In the genomic region with DNA sequence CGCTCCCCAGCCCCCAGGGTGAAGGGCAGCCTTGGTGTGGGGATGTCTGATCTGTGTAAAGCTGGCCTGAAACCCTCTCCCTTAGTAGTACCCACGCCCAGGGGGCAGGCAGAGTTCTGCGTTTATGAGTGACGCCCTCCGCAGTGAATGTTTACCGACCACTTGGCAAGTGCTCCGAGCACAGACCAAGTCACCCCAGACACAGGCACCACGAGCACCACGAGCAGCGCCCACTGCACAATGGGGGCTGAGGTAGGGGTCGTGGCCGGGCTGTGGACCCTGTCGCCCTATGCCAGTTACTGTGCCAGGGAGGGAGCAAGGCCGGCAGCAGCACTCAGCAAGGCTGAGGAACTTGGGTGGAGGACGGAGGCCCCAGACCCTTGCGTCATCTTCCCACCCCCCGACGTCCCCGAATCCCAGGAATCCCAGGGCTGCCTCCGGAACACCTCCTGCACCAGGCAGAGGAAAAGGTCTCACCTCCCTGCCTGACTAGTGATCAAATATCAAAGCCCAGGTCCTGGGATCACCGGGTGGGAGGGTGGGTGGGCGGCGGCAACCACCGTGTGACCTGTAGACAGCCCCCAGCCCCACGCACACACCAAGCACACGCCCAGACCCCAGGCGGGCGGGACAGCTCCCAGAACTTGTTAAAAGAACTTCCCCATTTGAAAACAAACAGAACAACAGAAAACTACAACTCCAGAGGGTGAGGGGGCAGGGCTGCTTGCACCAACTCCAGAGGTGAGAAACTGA, we compare ENCODE assay signal across 11 cellular contexts. TPM values are rescaled to one million over a fixed set of nuclear protein-coding genes. Genes with fewer than 3 reads are reported as not detected.
DNase-seq lines count a peak whose midpoint lies in the region; ATAC-seq and TF ChIP-seq lines count a peak whose summit lies in the region.
"Had no signal": no experiment of that assay in that cellular context is flagged by ENCODE, and none has a peak within 500 bp of the region (broad histone marks: within the 10 kb centered on the region; RNA-seq: fewer than 3 reads in every experiment).

No MANE protein-coding gene starts in this region.

- WGBS in heart right ventricle, 2 donors: 74 to 77% methylated on average over 28 of the region's 28 CpGs
- WGBS in sigmoid colon, 2 donors: 82 to 85% methylated on average over 28 of the region's 28 CpGs

- DNase-seq in BJ (ENCODE audit: low read depth): no peak
- no peak for DNase-seq in SJSA1 (ENCODE audit: low read depth in 1 of 2, low spot score in 2 of 2)
- peak in 1 of 2 donors; percentile 16 for DNase-seq in heart right ventricle
- no peak for DNase-seq in sigmoid colon
- no peak for DNase-seq in CD8-positive, alpha-beta memory T cell
- no peak for DNase-seq in MV-4-11 (lab: John Stamatoyannopoulos, UW)
- no peak for DNase-seq in Karpas-422
- DNase-seq: CD4-positive, CD25-positive, alpha-beta regulatory T cell; KG1; natural killer cell had no signal

- intact Hi-C loops in heart right ventricle (cut with DNase I) (no loop called here), sigmoid colon (cut with DNase I) (no loop called here)

- no peaks in the 10 kb centered on the region for H3K79me2 ChIP-seq in Karpas-422 (ENCODE audit: low read length)

- H2AFZ ChIP-seq in Karpas-422 (ENCODE audit: low read length): no peak overlapping the region

- H3K36me3 ChIP-seq in BJ (ENCODE audit: control insufficient read depth, insufficient read depth, low read length): peaks cover 46% of the 10 kb centered on the region
- peaks cover 64% of the 10 kb centered on the region for H3K36me3 ChIP-seq in SJSA1
- H3K36me3 ChIP-seq in heart right ventricle: peaks cover 0 to 36% (median under 1%) of the 10 kb centered on the region in 9 donors
- peaks cover 0 to 15% (median 3%) of the 10 kb centered on the region in 4 donors for H3K36me3 ChIP-seq in sigmoid colon
- H3K36me3 ChIP-seq in CD8-positive, alpha-beta memory T cell (ENCODE audit: insufficient read depth, low read length): peaks cover 5% of the 10 kb centered on the region
- no peaks in the 10 kb centered on the region; the same call in 1 of the 2 replicates for H3K36me3 ChIP-seq in Karpas-422 (ENCODE audit: insufficient read depth, low read length)

- H3K36me3 Mint-ChIP-seq in CD8-positive, alpha-beta memory T cell: peaks cover 0 to 39% (median 0%) of the 10 kb centered on the region in 3 donors
- H3K36me3 Mint-ChIP-seq: CD4-positive, CD25-positive, alpha-beta regulatory T cell; natural killer cell had no signal

- H3K4me3 ChIP-seq in BJ (ENCODE audit: low read depth, low read length) (peak overlapping the region; percentile 37), SJSA1 (no peak overlapping the region), heart right ventricle (peak overlapping the region in 4 of 10 donors; percentile 4 to 69 (median 48)), sigmoid colon (no peak overlapping the region), Karpas-422 (ENCODE audit: low read length) (no peak overlapping the region)
- H3K4me3 ChIP-seq in CD8-positive, alpha-beta memory T cell (ENCODE audit: low read length): no peak overlapping the region

- peaks cover 11 to 64% (median 17%) of the 10 kb centered on the region in 3 donors for H3K4me1 Mint-ChIP-seq in CD8-positive, alpha-beta memory T cell

- H3K4me2 ChIP-seq in Karpas-422 (ENCODE audit: low read depth, low read length, poor library complexity, severe bottlenecking): no peak overlapping the region

- no peaks in the 10 kb centered on the region for H3K9me2 ChIP-seq in Karpas-422 (replicated peaks; ENCODE audit: insufficient read depth, low read length)

- H3K27ac Mint-ChIP-seq in CD8-positive, alpha-beta memory T cell: peak overlapping the region in 1 of 8 donors; percentile 91
- H3K27ac Mint-ChIP-seq: CD4-positive, CD25-positive, alpha-beta regulatory T cell had no signal

- H3K4me3 Mint-ChIP-seq in CD8-positive, alpha-beta memory T cell: peak overlapping the region in 1 of 7 donors; percentile 83
- H3K4me3 Mint-ChIP-seq: CD4-positive, CD25-positive, alpha-beta regulatory T cell had no signal

- no peaks in the 10 kb centered on the region for H3K9me3 Mint-ChIP-seq in CD8-positive, alpha-beta memory T cell
- H3K9me3 Mint-ChIP-seq: natural killer cell had no signal

- H3K27me3 Mint-ChIP-seq in CD8-positive, alpha-beta memory T cell: no peaks in the 10 kb centered on the region
- H3K27me3 Mint-ChIP-seq: CD4-positive, CD25-positive, alpha-beta regulatory T cell had no signal

- H3K27me3 ChIP-seq in BJ (ENCODE audit: control insufficient read depth, insufficient read depth, low read length) (no peaks in the 10 kb centered on the region), SJSA1 (replicated peaks) (no peaks in the 10 kb centered on the region), heart right ventricle (no peaks in the 10 kb centered on the region), sigmoid colon (no peaks in the 10 kb centered on the region), Karpas-422 (ENCODE audit: low read length) (no peaks in the 10 kb centered on the region)
- H3K27me3 ChIP-seq in CD8-positive, alpha-beta memory T cell (ENCODE audit: insufficient read depth, low read length, poor library complexity, severe bottlenecking): no peaks in the 10 kb centered on the region

- H3K9me3 ChIP-seq in SJSA1 (replicated peaks) (no peaks in the 10 kb centered on the region), heart right ventricle (no peaks in the 10 kb centered on the region), sigmoid colon (no peaks in the 10 kb centered on the region), Karpas-422 (ENCODE audit: low read length) (no peaks in the 10 kb centered on the region)
- no peaks in the 10 kb centered on the region for H3K9me3 ChIP-seq in CD8-positive, alpha-beta memory T cell (ENCODE audit: low read length)

- H3K27ac ChIP-seq in SJSA1: peak overlapping the region; percentile 80; the same call in 1 of the 2 replicates
- peak overlapping the region in 9 of 10 donors; percentile 11 to 88 (median 82) for H3K27ac ChIP-seq in heart right ventricle
- H3K27ac ChIP-seq in sigmoid colon: peak overlapping the region; percentile 82 to 97 (median 90)
- no peak overlapping the region for H3K27ac ChIP-seq in CD8-positive, alpha-beta memory T cell (ENCODE audit: low read depth, low read length)
- H3K27ac ChIP-seq in Karpas-422 (ENCODE audit: low read length): no peak overlapping the region

- ATAC-seq in heart right ventricle (no peak), HG03045 (IDR thresholded peaks at IDR 0.05; ENCODE audit: unreplicated experiment) (no peak)
- ATAC-seq: natural killer cell had no signal

- CTCF ChIA-PET in BJ (lab: Yijun Ruan, JAX): interaction anchor here (0.6 to 8.1 kb wide), 6 partner anchors 15 to 455 kb away, joined by 3 to 48 read pairs (median 4); no protein-coding TSS in a partner anchor
- CTCF ChIA-PET in CD8-positive, alpha-beta memory T cell (lab: Charles Lee): no interaction called here

- H4K20me1 ChIP-seq in Karpas-422 (ENCODE audit: insufficient read depth, low read depth, low read length): peaks cover 53% of the 10 kb centered on the region; the same call in 1 of the 2 replicates

- no peak for TF ChIP-seq EP300 in sigmoid colon (IDR thresholded peaks at IDR 0.05)

- TF ChIP-seq POLR2A in sigmoid colon (IDR thresholded peaks at IDR 0.05): no peak

- POLR2A ChIA-PET in BJ (lab: Charles Lee): interaction anchor here (1.2 kb wide), 1 partner anchor 10 kb away, joined by 3 read pairs; no protein-coding TSS in a partner anchor
- POLR2A ChIA-PET in CD8-positive, alpha-beta memory T cell (lab: Charles Lee): no interaction called here

- no peak overlapping the region for H3K9ac ChIP-seq in Karpas-422 (ENCODE audit: low read length)

- TF ChIP-seq CTCF in BJ (IDR thresholded peaks at IDR 0.05; ENCODE audit: insufficient read depth, low read depth, low read length) (no peak), heart right ventricle (IDR thresholded peaks at IDR 0.05) (no peak), sigmoid colon (IDR thresholded peaks at IDR 0.05) (no peak)

- H3K4me1 ChIP-seq in SJSA1 (replicated peaks) (peaks cover 69% of the 10 kb centered on the region), heart right ventricle (peaks cover 37 to 85% (median 67%) of the 10 kb centered on the region in 9 donors), sigmoid colon (peaks cover 0 to 86% (median 78%) of the 10 kb centered on the region in 4 donors), Karpas-422 (ENCODE audit: low read length) (peaks cover 20% of the 10 kb centered on the region)
- H3K4me1 ChIP-seq in CD8-positive, alpha-beta memory T cell (ENCODE audit: insufficient read depth, low read length): peaks cover 18% of the 10 kb centered on the region

RNA-seq across cellular contexts. Expression of a gene that starts 5.3 kb away (rescaled TPM):
- polyA plus RNA-seq in BJ (2011; rRNA removed) (30.0 and 71.6 TPM in 2 replicates), heart right ventricle (10 to 100 TPM in 1 of 2 donors, 1 to 10 TPM in 1; 7.7 to 27.9 TPM), sigmoid colon (1 to 10 TPM in 2 of 3 donors, under 1 TPM in 1; 0.46 to 4.2 (median 2.4) TPM)
- polyA minus RNA-seq in BJ (2011; rRNA and poly(A)+ RNA removed): 16.3 and 19.6 TPM in 2 replicates
- 85.4 and 93.6 TPM in 2 replicates for total RNA-seq in SJSA1 (2014; rRNA removed; shearing (Covaris generic))
- total RNA-seq in heart right ventricle (10 to 100 TPM in 1 of 10 donors, 1 to 10 TPM in 9; 3.1 to 14.7 (median 5.8) TPM), sigmoid colon (10 to 100 TPM in 1 of 4 donors, 1 to 10 TPM in 3; 7.1 to 10.2 (median 8.3) TPM)
- total RNA-seq in CD8-positive, alpha-beta memory T cell: under 1 TPM in 1 of 2 experiments, not detected in 1; 0.31 TPM
- not detected for polyA plus RNA-seq in CD8-positive, alpha-beta memory T cell
- total RNA-seq in Karpas-422 (2014; rRNA removed; shearing (Covaris generic); ENCODE audit: low replicate concordance): 4.1 and 8.9 TPM in 2 replicates

RNA-seq across cellular contexts. Expression of a gene that starts 25.9 kb away (rescaled TPM):
- 33.1 and 44.2 TPM in 2 replicates for polyA plus RNA-seq in BJ (2011; rRNA removed)
- 2.5 and 7.2 TPM in 2 replicates for polyA minus RNA-seq in BJ (2011; rRNA and poly(A)+ RNA removed)
- total RNA-seq in SJSA1 (2014; rRNA removed; shearing (Covaris generic)): 86.4 and 125 TPM in 2 replicates
- total RNA-seq in heart right ventricle: 10 to 100 TPM; 44.2 to 75.0 (median 55.6) TPM
- polyA plus RNA-seq in heart right ventricle: 100 to 1,000 TPM; 136 to 288 TPM
- 10 to 100 TPM; 36.7 to 52.7 (median 43.6) TPM for total RNA-seq in sigmoid colon
- polyA plus RNA-seq in sigmoid colon: 10 to 100 TPM; 36.0 to 57.0 (median 49.0) TPM
- 10 to 100 TPM; 66.6 to 70.2 TPM for total RNA-seq in CD8-positive, alpha-beta memory T cell
- 38.6 TPM for polyA plus RNA-seq in CD8-positive, alpha-beta memory T cell
- 65.6 and 126 TPM in 2 replicates for total RNA-seq in Karpas-422 (2014; rRNA removed; shearing (Covaris generic); ENCODE audit: low replicate concordance)

RNA-seq across cellular contexts. Expression of a gene that starts 39.4 kb away (rescaled TPM):
- 5.3 and 13.8 TPM in 2 replicates for polyA plus RNA-seq in BJ (2011; rRNA removed)
- 19.5 and 22.6 TPM in 2 replicates for polyA minus RNA-seq in BJ (2011; rRNA and poly(A)+ RNA removed)
- total RNA-seq in SJSA1 (2014; rRNA removed; shearing (Covaris generic)): 18.6 and 26.8 TPM in 2 replicates
- total RNA-seq in heart right ventricle: 10 to 100 TPM in 5 of 10 donors, 1 to 10 TPM in 5; 6.5 to 21.8 (median 10.1) TPM
- 10 to 100 TPM; 11.9 to 17.0 TPM for polyA plus RNA-seq in heart right ventricle
- total RNA-seq in sigmoid colon: 10 to 100 TPM; 10.0 to 34.6 (median 19.1) TPM
- 10 to 100 TPM; 10.8 to 43.4 (median 12.5) TPM for polyA plus RNA-seq in sigmoid colon
- 10 to 100 TPM; 92.0 to 96.3 TPM for total RNA-seq in CD8-positive, alpha-beta memory T cell
- 129 TPM for polyA plus RNA-seq in CD8-positive, alpha-beta memory T cell
- 46.2 and 84.9 TPM in 2 replicates for total RNA-seq in Karpas-422 (2014; rRNA removed; shearing (Covaris generic); ENCODE audit: low replicate concordance)

RNA-seq across cellular contexts. Expression of a gene that starts 48.7 kb away (rescaled TPM):
- polyA plus RNA-seq in BJ (2011; rRNA removed) (35.9 and 48.8 TPM in 2 replicates), heart right ventricle (10 to 100 TPM; 29.0 to 52.1 TPM), sigmoid colon (10 to 100 TPM; 28.2 to 53.3 (median 35.6) TPM)
- polyA minus RNA-seq in BJ (2011; rRNA and poly(A)+ RNA removed): 19.6 and 25.9 TPM in 2 replicates
- 58.2 and 81.9 TPM in 2 replicates for total RNA-seq in SJSA1 (2014; rRNA removed; shearing (Covaris generic))
- total RNA-seq in heart right ventricle (10 to 100 TPM; 51.4 to 76.7 (median 72.5) TPM), sigmoid colon (10 to 100 TPM; 41.3 to 47.4 (median 44.4) TPM)
- 100 to 1,000 TPM; 104 to 108 TPM for total RNA-seq in CD8-positive, alpha-beta memory T cell
- polyA plus RNA-seq in CD8-positive, alpha-beta memory T cell: 51.1 TPM
- 56.5 and 74.7 TPM in 2 replicates for total RNA-seq in Karpas-422 (2014; rRNA removed; shearing (Covaris generic); ENCODE audit: low replicate concordance)

Comparison
In these comparisons a context has a peak if more than half of its experiments do, and no peak if none do; other contexts are left out.
1. H3K27ac ChIP-seq: peak in SJSA1 (single experiment), heart right ventricle (9 of 10) and sigmoid colon (4 of 4); none in CD8-positive, alpha-beta memory T cell (single experiment) and Karpas-422 (single experiment).